In genomic region chr19:11323601-11324078, GRCh38 we compare ENCODE assay signal across 8 cellular contexts. TPM values are rescaled to one million over a fixed set of nuclear protein-coding genes. Genes with fewer than 3 reads are reported as not detected.
DNase-seq lines count a peak whose midpoint lies in the region; ATAC-seq and TF ChIP-seq lines count a peak whose summit lies in the region.
"Had no signal": no experiment of that assay in that cellular context is flagged by ENCODE, and none has a peak within 500 bp of the region (broad histone marks: within the 10 kb centered on the region; RNA-seq: fewer than 3 reads in every experiment).

No MANE protein-coding gene starts in this region.

- POLR2A ChIA-PET in WTC11 (lab: Charles Lee): interaction anchor here (0.7 kb wide), 1 partner anchor 210 kb away, joined by 3 read pairs; no protein-coding TSS in a partner anchor

- H3K36me3 ChIP-seq in stomach: peaks cover 17 to 40% (median 38%) of the 10 kb centered on the region in 4 donors

- 46 to 72% (median 61%) methylated on average over 5 of the region's 5 CpGs for WGBS in stomach, 5 donors
- WGBS in lower leg skin, 2 donors: 40 to 41% methylated on average over 5 of the region's 5 CpGs

- DNase-seq in HFFc6 (no peak), WTC11 (ENCODE audit: low spot score) (no peak), fibroblast of villous mesenchyme (ENCODE audit: low read depth) (peak; percentile 43), stomach (no peak), NCI-H1417 treated with DMSO at 0.1 percent for 48 hours (lab: John Stamatoyannopoulos, UW) (no peak), HuH-7 (ENCODE audit: low spot score) (no peak), lower leg skin (ENCODE audit: low spot score in 2 of 2) (no peak)

- H3K4me3 ChIP-seq in fibroblast of villous mesenchyme (ENCODE audit: low read depth, low read length): peak overlapping the region; percentile 30
- H3K4me3 ChIP-seq in stomach: no peak overlapping the region
- H3K4me3 ChIP-seq in lower leg skin (ENCODE audit: low read depth, poor library complexity, severe bottlenecking): no peak overlapping the region

- TF ChIP-seq CTCF in HFFc6 (IDR thresholded peaks at IDR 0.05) (0 out of 2 replicates have a peak, but pooled peaks have one; percentile 6), WTC11 (IDR thresholded peaks at IDR 0.05) (no peak), fibroblast of villous mesenchyme (IDR thresholded peaks at IDR 0.05; ENCODE audit: insufficient read depth, low read depth, low read length) (peak; percentile 10), stomach (IDR thresholded peaks at IDR 0.05) (no peak), lower leg skin (IDR thresholded peaks at IDR 0.05) (no peak)

- H3K4me1 Mint-ChIP-seq in HFFc6 (ENCODE audit: low read depth): peaks cover 19% of the 10 kb centered on the region
- H3K4me1 Mint-ChIP-seq in WTC11: peaks cover 16% of the 10 kb centered on the region

- CTCF ChIA-PET in WTC11 (lab: Charles Lee): interaction anchor here (1.0 to 2.5 kb wide), 5 partner anchors 12 to 122 kb away, joined by 3 to 33 read pairs (median 5); partner anchors contain the start of genes ODAD3, PRKCSH and RAB3D

- H3K27me3 ChIP-seq in stomach: no peaks in the 10 kb centered on the region

- H3K36me3 Mint-ChIP-seq in HFFc6 (ENCODE audit: low read depth) (no peaks in the 10 kb centered on the region), WTC11 (no peaks in the 10 kb centered on the region)

- H3K27ac Mint-ChIP-seq in HFFc6: peak overlapping the region; percentile 87
- peak overlapping the region; percentile 53; the same call in 1 of the 2 replicates for H3K27ac Mint-ChIP-seq in WTC11

- peak overlapping the region; percentile 73 to 90 (median 85) for H3K27ac ChIP-seq in stomach

- TF ChIP-seq EP300 in stomach (IDR thresholded peaks at IDR 0.05): no peak

- peak; percentile 16; the same call in 1 of the 2 replicates for ATAC-seq in WTC11

- intact Hi-C loops in stomach (cut with DNase I; ENCODE audit: low total_unique reads) (no loop called here), lower leg skin (cut with DNase I; ENCODE audit: low total_unique reads) (no loop called here)

- peak overlapping the region; percentile 76 for H3K4me3 Mint-ChIP-seq in HFFc6
- H3K4me3 Mint-ChIP-seq in WTC11: no peak overlapping the region

- TF ChIP-seq POLR2A in stomach (IDR thresholded peaks at IDR 0.05): no peak
- TF ChIP-seq POLR2A in lower leg skin (IDR thresholded peaks at IDR 0.05): no peak

- peaks cover 22 to 66% (median 38%) of the 10 kb centered on the region in 4 donors for H3K4me1 ChIP-seq in stomach

- H3K9me3 Mint-ChIP-seq in HFFc6 (no peaks in the 10 kb centered on the region), WTC11 (no peaks in the 10 kb centered on the region)

- H3K27me3 Mint-ChIP-seq in HFFc6 (ENCODE audit: insufficient read depth): peaks cover 4% of the 10 kb centered on the region; the same call in 1 of the 2 replicates
- H3K27me3 Mint-ChIP-seq in WTC11 (ENCODE audit: low read depth): no peaks in the 10 kb centered on the region; the same call in 1 of the 2 replicates

- H3K9me3 ChIP-seq in stomach: no peaks in the 10 kb centered on the region

TF ChIP-seq in WTC11, 78 proteins besides CTCF, POLR2A, EP300 and RAD21:
- no peak for TF ChIP-seq FOXK1 (CRISPR knock-in tag; IDR thresholded peaks at IDR 0.05)
- no peak for TF ChIP-seq GRHL2 (CRISPR knock-in tag; IDR thresholded peaks at IDR 0.05; ENCODE audit: insufficient replicate concordance, severe bottlenecking)
- TF ChIP-seq STAT6 (CRISPR knock-in tag; conservative IDR thresholded peaks at IDR 0.05; ENCODE audit: low read depth): no peak
- TF ChIP-seq RORB (CRISPR knock-in tag; IDR thresholded peaks at IDR 0.05): no peak
- no peak for TF ChIP-seq USF1 (CRISPR knock-in tag; IDR thresholded peaks at IDR 0.05)
- no peak for TF ChIP-seq MXD4 (CRISPR knock-in tag; IDR thresholded peaks at IDR 0.05; ENCODE audit: borderline replicate concordance)
- TF ChIP-seq, protein P1, sequence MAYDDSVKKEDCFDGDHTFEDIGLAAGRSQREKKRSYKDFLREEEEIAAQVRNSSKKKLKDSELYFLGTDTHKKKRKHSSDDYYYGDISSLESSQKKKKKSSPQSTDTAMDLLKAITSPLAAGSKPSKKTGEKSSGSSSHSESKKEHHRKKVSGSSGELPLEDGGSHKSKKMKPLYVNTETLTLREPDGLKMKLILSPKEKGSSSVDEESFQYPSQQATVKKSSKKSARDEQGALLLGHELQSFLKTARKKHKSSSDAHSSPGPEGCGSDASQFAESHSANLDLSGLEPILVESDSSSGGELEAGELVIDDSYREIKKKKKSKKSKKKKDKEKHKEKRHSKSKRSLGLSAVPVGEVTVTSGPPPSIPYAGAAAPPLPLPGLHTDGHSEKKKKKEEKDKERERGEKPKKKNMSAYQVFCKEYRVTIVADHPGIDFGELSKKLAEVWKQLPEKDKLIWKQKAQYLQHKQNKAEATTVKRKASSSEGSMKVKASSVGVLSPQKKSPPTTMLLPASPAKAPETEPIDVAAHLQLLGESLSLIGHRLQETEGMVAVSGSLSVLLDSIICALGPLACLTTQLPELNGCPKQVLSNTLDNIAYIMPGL (CRISPR knock-in tag; IDR thresholded peaks at IDR 0.05): no peak
- TF ChIP-seq MAX (CRISPR knock-in tag; IDR thresholded peaks at IDR 0.05): no peak
- TF ChIP-seq, protein P2, sequence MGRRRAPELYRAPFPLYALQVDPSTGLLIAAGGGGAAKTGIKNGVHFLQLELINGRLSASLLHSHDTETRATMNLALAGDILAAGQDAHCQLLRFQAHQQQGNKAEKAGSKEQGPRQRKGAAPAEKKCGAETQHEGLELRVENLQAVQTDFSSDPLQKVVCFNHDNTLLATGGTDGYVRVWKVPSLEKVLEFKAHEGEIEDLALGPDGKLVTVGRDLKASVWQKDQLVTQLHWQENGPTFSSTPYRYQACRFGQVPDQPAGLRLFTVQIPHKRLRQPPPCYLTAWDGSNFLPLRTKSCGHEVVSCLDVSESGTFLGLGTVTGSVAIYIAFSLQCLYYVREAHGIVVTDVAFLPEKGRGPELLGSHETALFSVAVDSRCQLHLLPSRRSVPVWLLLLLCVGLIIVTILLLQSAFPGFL (CRISPR knock-in tag; IDR thresholded peaks at IDR 0.05; ENCODE audit: borderline replicate concordance): no peak

RNA-seq across cellular contexts. Expression of gene RAB3D, which starts 15.8 kb away (rescaled TPM):
- 10 to 100 TPM in 2 of 6 experiments, 1 to 10 TPM in 4; 6.7 to 11.1 (median 8.7) TPM for total RNA-seq in HFFc6 (2021; fragmentation: NEBNext Ultra II Directional; extraction: Animal tissue kit (Norgen Biotek cat#: 25700))
- total RNA-seq in WTC11 (2021): 18.9 to 27.8 TPM (median 27.0 TPM) in 3 replicates
- 8.7 and 9.1 TPM in 2 replicates for total RNA-seq in fibroblast of villous mesenchyme
- total RNA-seq in stomach: 10 to 100 TPM; 11.6 to 63.3 (median 16.3) TPM
- 10 to 100 TPM; 14.1 to 25.7 (median 21.7) TPM for polyA plus RNA-seq in stomach
- 100 to 1,000 TPM in 2 of 4 donors, 10 to 100 TPM in 2; 88.6 to 107 (median 98.0) TPM for total RNA-seq in lower leg skin

RNA-seq across cellular contexts. Expression of gene TMEM205, which starts 22.4 kb away (rescaled TPM):
- 10 to 100 TPM; 36.9 to 51.8 (median 46.5) TPM for total RNA-seq in HFFc6 (2021; fragmentation: NEBNext Ultra II Directional; extraction: Animal tissue kit (Norgen Biotek cat#: 25700))
- 69.9 to 78.3 TPM (median 76.0 TPM) in 3 replicates for total RNA-seq in WTC11 (2021)
- total RNA-seq in fibroblast of villous mesenchyme: 96.7 and 121 TPM in 2 replicates
- total RNA-seq in stomach: 100 to 1,000 TPM in 2 of 5 donors, 10 to 100 TPM in 2, 1 to 10 TPM in 1; 5.8 to 117 (median 69.3) TPM
- 100 to 1,000 TPM in 1 of 3 donors, 10 to 100 TPM in 2; 58.2 to 169 (median 61.7) TPM for polyA plus RNA-seq in stomach
- 100 to 1,000 TPM; 177 to 222 (median 208) TPM for total RNA-seq in lower leg skin

RNA-seq across cellular contexts. Expression of gene CCDC159, which starts 22.7 kb away (rescaled TPM):
- total RNA-seq in HFFc6 (2021; fragmentation: NEBNext Ultra II Directional; extraction: Animal tissue kit (Norgen Biotek cat#: 25700)): 10 to 100 TPM in 4 of 6 experiments, 1 to 10 TPM in 2; 7.7 to 11.8 (median 10.4) TPM
- total RNA-seq in WTC11 (2021) (5.5 to 8.5 TPM (median 6.8 TPM) in 3 replicates), fibroblast of villous mesenchyme (6.0 and 6.4 TPM in 2 replicates), stomach (10 to 100 TPM in 4 of 5 donors, 1 to 10 TPM in 1; 2.9 to 91.2 (median 20.3) TPM), lower leg skin (10 to 100 TPM in 2 of 4 donors, 1 to 10 TPM in 2; 8.4 to 20.1 (median 10.4) TPM)
- polyA plus RNA-seq in stomach: 10 to 100 TPM; 40.5 to 96.3 (median 70.0) TPM

RNA-seq across cellular contexts. Expression of gene TSPAN16, which starts 27.7 kb away (rescaled TPM):
- total RNA-seq in HFFc6 (2021; fragmentation: NEBNext Ultra II Directional; extraction: Animal tissue kit (Norgen Biotek cat#: 25700)): not detected
- total RNA-seq in WTC11 (2021): 0.30 TPM in 1 of 3 replicates, not detected in the others
- not detected in 2 replicates for total RNA-seq in fibroblast of villous mesenchyme
- total RNA-seq in stomach: not detected
- not detected for polyA plus RNA-seq in stomach
- not detected for total RNA-seq in lower leg skin
- total RNA-seq: aorta had no signal
- polyA plus RNA-seq: aorta had no signal

RNA-seq across cellular contexts. Expression of gene PLPPR2, which starts 31.6 kb away (rescaled TPM):
- total RNA-seq in HFFc6 (2021; fragmentation: NEBNext Ultra II Directional; extraction: Animal tissue kit (Norgen Biotek cat#: 25700)): 10 to 100 TPM; 52.4 to 82.2 (median 59.7) TPM
- total RNA-seq in WTC11 (2021) (7.5 to 9.6 TPM (median 8.4 TPM) in 3 replicates), fibroblast of villous mesenchyme (16.8 and 20.6 TPM in 2 replicates), stomach (100 to 1,000 TPM in 1 of 5 donors, 10 to 100 TPM in 1, 1 to 10 TPM in 3; 6.1 to 364 (median 9.9) TPM), lower leg skin (10 to 100 TPM; 18.6 to 40.6 (median 29.8) TPM)
- 10 to 100 TPM in 1 of 3 donors, 1 to 10 TPM in 2; 6.4 to 15.2 (median 9.8) TPM for polyA plus RNA-seq in stomach

Comparison
In these comparisons a context has a peak if more than half of its experiments do, and no peak if none do; other contexts are left out.
1. CTCF ChIP-seq: peak in HFFc6 (single experiment) and fibroblast of villous mesenchyme (single experiment); none in WTC11 (single experiment), stomach (0 of 7) and lower leg skin (0 of 3).